8 cellular contexts compared by ENCODE assay signal in genomic region chr7:4641667-4642467, GRCh38. TPM values are rescaled to one million over a fixed set of nuclear protein-coding genes. Genes with fewer than 3 reads are reported as not detected.
DNase-seq lines count a peak whose midpoint lies in the region; ATAC-seq and TF ChIP-seq lines count a peak whose summit lies in the region.

No MANE protein-coding gene starts in this region.

- peaks cover 19% of the 10 kb centered on the region for H3K4me1 Mint-ChIP-seq in activated T-helper 1 cell treated with anti-CD3 and anti-CD28 coated beads, Interleukin-12 subunit alpha, Interleukin-12 subunit beta, Interleukin-2, Interleukin-4 antibody, amounts not matched to agents 30 ng/mL and 10 ng/mL and 1 ng/mL, durations not matched to agents 14 hours and 24 hours and 36 hours (ENCODE audit: low read depth)
- no peaks in the 10 kb centered on the region for H3K4me1 Mint-ChIP-seq in nephron progenitor cell
- peaks cover 22% of the 10 kb centered on the region for H3K4me1 Mint-ChIP-seq in stimulated activated naive CD8-positive, alpha-beta T cell treated with anti-CD3 and anti-CD28 coated beads, Interleukin-15, amount 100 ng/mL, for 72 hours

- H3K4me3 ChIP-seq in DND-41 (ENCODE audit: low read depth in 1 of 2, low read length in 2 of 2): peak overlapping the region; percentile 57 to 65
- peak overlapping the region; percentile 66 for H3K4me3 ChIP-seq in fibroblast of mammary gland (ENCODE audit: control insufficient read depth, low read depth, low read length)

- no peaks in the 10 kb centered on the region for H3K36me3 Mint-ChIP-seq in activated T-helper 1 cell treated with anti-CD3 and anti-CD28 coated beads, Interleukin-12 subunit alpha, Interleukin-12 subunit beta, Interleukin-2, Interleukin-4 antibody, amounts not matched to agents 30 ng/mL and 10 ng/mL and 1 ng/mL, durations not matched to agents 14 hours and 24 hours and 36 hours (ENCODE audit: low read depth)
- H3K36me3 Mint-ChIP-seq in nephron progenitor cell (ENCODE audit: low read depth): peaks cover 5% of the 10 kb centered on the region

- H2AFZ ChIP-seq in DND-41 (ENCODE audit: low read depth, low read length): peak overlapping the region; percentile 93

- no peaks in the 10 kb centered on the region for H3K27me3 Mint-ChIP-seq in activated T-helper 1 cell treated with anti-CD3 and anti-CD28 coated beads, Interleukin-12 subunit alpha, Interleukin-12 subunit beta, Interleukin-2, Interleukin-4 antibody, amounts not matched to agents 30 ng/mL and 10 ng/mL and 1 ng/mL, durations not matched to agents 14 hours and 24 hours and 36 hours (ENCODE audit: insufficient read depth)
- H3K27me3 Mint-ChIP-seq in nephron progenitor cell (ENCODE audit: low read depth, poor library complexity): peaks cover 12% of the 10 kb centered on the region
- no peaks in the 10 kb centered on the region for H3K27me3 Mint-ChIP-seq in stimulated activated naive CD8-positive, alpha-beta T cell treated with anti-CD3 and anti-CD28 coated beads, Interleukin-15, amount 100 ng/mL, for 72 hours

- no peak for TF ChIP-seq EP300 in Ishikawa (IDR thresholded peaks at IDR 0.05; ENCODE audit: borderline replicate concordance)

- peak; percentile 83 for ATAC-seq in DND-41 (ENCODE audit: insufficient read depth, low read depth)
- ATAC-seq in GM21619 (IDR thresholded peaks at IDR 0.05; ENCODE audit: unreplicated experiment): peak; percentile 81
- peak; percentile 89 for ATAC-seq in stimulated activated naive CD8-positive, alpha-beta T cell treated with anti-CD3 and anti-CD28 coated beads, Interleukin-15, amount 100 ng/mL, for 72 hours

- no peak for TF ChIP-seq RAD21 in Ishikawa (IDR thresholded peaks at IDR 0.05; ENCODE audit: low read depth)

- H3K4me1 ChIP-seq in DND-41 (ENCODE audit: insufficient read depth, low read length): peaks cover 19% of the 10 kb centered on the region

- H3K9me3 ChIP-seq in DND-41 (ENCODE audit: insufficient read depth, low read length, severe bottlenecking): no peaks in the 10 kb centered on the region

- peak overlapping the region; percentile 86 for H3K27ac Mint-ChIP-seq in activated T-helper 1 cell treated with anti-CD3 and anti-CD28 coated beads, Interleukin-12 subunit alpha, Interleukin-12 subunit beta, Interleukin-2, Interleukin-4 antibody, amounts not matched to agents 30 ng/mL and 10 ng/mL and 1 ng/mL, durations not matched to agents 14 hours and 24 hours and 36 hours
- H3K27ac Mint-ChIP-seq in nephron progenitor cell: no peak overlapping the region
- peak overlapping the region; percentile 96 to 99 for H3K27ac Mint-ChIP-seq in stimulated activated naive CD8-positive, alpha-beta T cell treated with anti-CD3 and anti-CD28 coated beads, Interleukin-15, amount 100 ng/mL, for 72 hours

- H3K27ac ChIP-seq in DND-41 (ENCODE audit: low read length): peak overlapping the region; percentile 92

- peak overlapping the region; percentile 92 for H3K4me2 ChIP-seq in DND-41 (ENCODE audit: insufficient read depth, low read length)

- peaks cover 10% of the 10 kb centered on the region for H3K79me2 ChIP-seq in DND-41 (ENCODE audit: insufficient read depth, low read length)

- H3K9ac ChIP-seq in DND-41 (ENCODE audit: low read depth, low read length): peak overlapping the region; percentile 87

- H3K4me3 Mint-ChIP-seq in activated T-helper 1 cell treated with anti-CD3 and anti-CD28 coated beads, Interleukin-12 subunit alpha, Interleukin-12 subunit beta, Interleukin-2, Interleukin-4 antibody, amounts not matched to agents 30 ng/mL and 10 ng/mL and 1 ng/mL, durations not matched to agents 14 hours and 24 hours and 36 hours: peak overlapping the region; percentile 93
- H3K4me3 Mint-ChIP-seq in nephron progenitor cell: peak overlapping the region; percentile 71
- peak overlapping the region; percentile 90 to 97 for H3K4me3 Mint-ChIP-seq in stimulated activated naive CD8-positive, alpha-beta T cell treated with anti-CD3 and anti-CD28 coated beads, Interleukin-15, amount 100 ng/mL, for 72 hours

- no peaks in the 10 kb centered on the region for H3K9me3 Mint-ChIP-seq in activated T-helper 1 cell treated with anti-CD3 and anti-CD28 coated beads, Interleukin-12 subunit alpha, Interleukin-12 subunit beta, Interleukin-2, Interleukin-4 antibody, amounts not matched to agents 30 ng/mL and 10 ng/mL and 1 ng/mL, durations not matched to agents 14 hours and 24 hours and 36 hours
- H3K9me3 Mint-ChIP-seq in nephron progenitor cell: peaks cover 19% of the 10 kb centered on the region
- no peaks in the 10 kb centered on the region for H3K9me3 Mint-ChIP-seq in stimulated activated naive CD8-positive, alpha-beta T cell treated with anti-CD3 and anti-CD28 coated beads, Interleukin-15, amount 100 ng/mL, for 72 hours

- intact Hi-C loops in activated T-helper 1 cell treated with anti-CD3 and anti-CD28 coated beads, Interleukin-12 subunit alpha, Interleukin-12 subunit beta, Interleukin-2, Interleukin-4 antibody, amounts not matched to agents 30 ng/mL and 10 ng/mL and 1 ng/mL, durations not matched to agents 14 hours and 24 hours and 36 hours (cut with micrococcal nuclease): loop anchor here (1.0 to 2.0 kb wide), 4 partner anchors 31 to 133 kb away; partner anchors contain the start of genes AP5Z1 and FOXK1

- no peaks in the 10 kb centered on the region for H4K20me1 ChIP-seq in DND-41 (ENCODE audit: insufficient read depth, low read length)

- H3K36me3 ChIP-seq in DND-41 (ENCODE audit: insufficient read depth, low read length): no peaks in the 10 kb centered on the region

- DNase-seq in DND-41 (peak; percentile 96), fibroblast of mammary gland (ENCODE audit: low read depth) (peak; percentile 89), nephron progenitor cell (peak; percentile 96)
- DNase-seq in activated T-helper 1 cell treated with anti-CD3 and anti-CD28 coated beads, Interleukin-12 subunit alpha, Interleukin-12 subunit beta, Interleukin-2, Interleukin-4 antibody, amounts not matched to agents 30 ng/mL and 10 ng/mL and 1 ng/mL, durations not matched to agents 14 hours and 24 hours and 36 hours (ENCODE audit: low spot score): peak; percentile 96
- peak; percentile 97 to 99 for DNase-seq in stimulated activated naive CD8-positive, alpha-beta T cell treated with anti-CD3 and anti-CD28 coated beads, Interleukin-15, amount 100 ng/mL, for 72 hours

- peak; percentile 76 for TF ChIP-seq CTCF in DND-41 (IDR thresholded peaks at IDR 0.05; ENCODE audit: borderline replicate concordance, extremely low read depth, low read length, poor library complexity, severe bottlenecking)
- no peak for TF ChIP-seq CTCF in fibroblast of mammary gland (conservative IDR thresholded peaks at IDR 0.05; ENCODE audit: control insufficient read depth, insufficient read depth, low read depth, low read length)
- TF ChIP-seq CTCF in nephron progenitor cell (IDR thresholded peaks at IDR 0.05): no peak

- no peaks in the 10 kb centered on the region for H3K27me3 ChIP-seq in DND-41 (ENCODE audit: insufficient read depth, low read length, poor library complexity)

TF ChIP-seq in Ishikawa, 13 proteins besides CTCF, POLR2A, EP300 and RAD21 (continues in another document):
- TF ChIP-seq EGR1 (IDR thresholded peaks at IDR 0.05) (no peak), CEBPB (IDR thresholded peaks at IDR 0.05) (no peak), TAF1 (IDR thresholded peaks at IDR 0.05; ENCODE audit: low read depth) (no peak), TEAD4 (IDR thresholded peaks at IDR 0.05) (peak; percentile 35; the same call in 1 of the 2 replicates), CREB1 (IDR thresholded peaks at IDR 0.05; ENCODE audit: low read depth) (no peak)

TF ChIP-seq in PFSK-1, 5 proteins besides CTCF, POLR2A, EP300 and RAD21:
- peak; percentile 86; the same call in 1 of the 2 replicates for TF ChIP-seq SIN3A (IDR thresholded peaks at IDR 0.05; ENCODE audit: borderline replicate concordance, insufficient read depth, low read length)
- peak; percentile 82 for TF ChIP-seq POLR2AphosphoS5 (IDR thresholded peaks at IDR 0.05; ENCODE audit: low read depth, low read length)
- TF ChIP-seq, protein P1, sequence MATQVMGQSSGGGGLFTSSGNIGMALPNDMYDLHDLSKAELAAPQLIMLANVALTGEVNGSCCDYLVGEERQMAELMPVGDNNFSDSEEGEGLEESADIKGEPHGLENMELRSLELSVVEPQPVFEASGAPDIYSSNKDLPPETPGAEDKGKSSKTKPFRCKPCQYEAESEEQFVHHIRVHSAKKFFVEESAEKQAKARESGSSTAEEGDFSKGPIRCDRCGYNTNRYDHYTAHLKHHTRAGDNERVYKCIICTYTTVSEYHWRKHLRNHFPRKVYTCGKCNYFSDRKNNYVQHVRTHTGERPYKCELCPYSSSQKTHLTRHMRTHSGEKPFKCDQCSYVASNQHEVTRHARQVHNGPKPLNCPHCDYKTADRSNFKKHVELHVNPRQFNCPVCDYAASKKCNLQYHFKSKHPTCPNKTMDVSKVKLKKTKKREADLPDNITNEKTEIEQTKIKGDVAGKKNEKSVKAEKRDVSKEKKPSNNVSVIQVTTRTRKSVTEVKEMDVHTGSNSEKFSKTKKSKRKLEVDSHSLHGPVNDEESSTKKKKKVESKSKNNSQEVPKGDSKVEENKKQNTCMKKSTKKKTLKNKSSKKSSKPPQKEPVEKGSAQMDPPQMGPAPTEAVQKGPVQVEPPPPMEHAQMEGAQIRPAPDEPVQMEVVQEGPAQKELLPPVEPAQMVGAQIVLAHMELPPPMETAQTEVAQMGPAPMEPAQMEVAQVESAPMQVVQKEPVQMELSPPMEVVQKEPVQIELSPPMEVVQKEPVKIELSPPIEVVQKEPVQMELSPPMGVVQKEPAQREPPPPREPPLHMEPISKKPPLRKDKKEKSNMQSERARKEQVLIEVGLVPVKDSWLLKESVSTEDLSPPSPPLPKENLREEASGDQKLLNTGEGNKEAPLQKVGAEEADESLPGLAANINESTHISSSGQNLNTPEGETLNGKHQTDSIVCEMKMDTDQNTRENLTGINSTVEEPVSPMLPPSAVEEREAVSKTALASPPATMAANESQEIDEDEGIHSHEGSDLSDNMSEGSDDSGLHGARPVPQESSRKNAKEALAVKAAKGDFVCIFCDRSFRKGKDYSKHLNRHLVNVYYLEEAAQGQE (IDR thresholded peaks at IDR 0.05; ENCODE audit: insufficient read depth in 1 of 2, low read depth in 2 of 2, low read length in 2 of 2): peak; percentile 29 to 41; a peak in 2 of 4 replicates
- no peak for TF ChIP-seq TAF1 (IDR thresholded peaks at IDR 0.05; ENCODE audit: borderline replicate concordance, insufficient read depth, low read length)
- peak; percentile 82 for TF ChIP-seq FOXP2 (optimal IDR thresholded peaks at IDR 0.05; ENCODE audit: borderline replicate concordance, extremely low read depth, extremely low read length, insufficient read depth)

RNA-seq across cellular contexts. Expression of gene FOXK1, which starts 40.2 kb away (rescaled TPM):
- polyA plus RNA-seq in PFSK-1 (2012; ENCODE audit: insufficient read length, low read depth): 21.3 TPM
- total RNA-seq in activated T-helper 1 cell treated with anti-CD3 and anti-CD28 coated beads, Interleukin-12 subunit alpha, Interleukin-12 subunit beta, Interleukin-2, Interleukin-4 antibody, amounts not matched to agents 30 ng/mL and 10 ng/mL and 1 ng/mL, durations not matched to agents 14 hours and 24 hours and 36 hours: 37.7 and 37.9 TPM in 2 replicates

Comparison
In these comparisons a context has a peak if more than half of its experiments do, and no peak if none do; other contexts are left out.
1. Peak in every context shown above with its lines: DNase-seq, ATAC-seq, H3K4me3 ChIP-seq and H3K27ac ChIP-seq.